1 cellular context compared by ENCODE assay signal in genomic region chr4:181176306-181176705, GRCh38.
TF ChIP-seq lines count a peak whose summit lies in the region.

No MANE protein-coding gene starts in this region.

TF ChIP-seq in IMR-90, 13 proteins besides CTCF, POLR2A, EP300 and RAD21 (continued from another document):
- TF ChIP-seq ELK1 (IDR thresholded peaks at IDR 0.05; ENCODE audit: borderline replicate concordance, low read depth, low read length) (no peak), CEBPB (IDR thresholded peaks at IDR 0.05; ENCODE audit: low read depth, low read length) (no peak), FOS (IDR thresholded peaks at IDR 0.05; ENCODE audit: low read depth, low read length) (no peak), USF2 (IDR thresholded peaks at IDR 0.05; ENCODE audit: low read depth, low read length) (no peak), MAFK (IDR thresholded peaks at IDR 0.05; ENCODE audit: low read depth, low read length) (no peak)
TF ChIP-seq in IMR-90: peak in this region for 0.
